In genomic region chr19:57527136-57527881, GRCh38 we compare ENCODE assay signal across 8 cellular contexts. TPM values are rescaled to one million over a fixed set of nuclear protein-coding genes. Genes with fewer than 3 reads are reported as not detected.
DNase-seq lines count a peak whose midpoint lies in the region; ATAC-seq and TF ChIP-seq lines count a peak whose summit lies in the region.

Gene ZNF549, plus strand, starts transcription at chr19:57527356. Its CDS starts 218 bp downstream, at chr19:57527574.

- peak; percentile 95 for DNase-seq in GM10248 (ENCODE audit: extremely low spot score)
- peak; percentile 89 to 95 (median 94) for DNase-seq in NCI-H1417 (lab: John Stamatoyannopoulos, UW)
- DNase-seq in T-helper 1 cell = peak; percentile 75 to 92 (median 83)
- peak; percentile 12 to 88 (median 68) for DNase-seq in amygdala (lab: John Stamatoyannopoulos, UW)
- peak; percentile 92 to 95 (median 95) for DNase-seq in right cardiac atrium
- DNase-seq in prostate gland (ENCODE audit: low spot score) = peak; percentile 92
- DNase-seq in ureter (ENCODE audit: low spot score) = peak; percentile 90

- CTCF ChIA-PET in GM10248 (lab: Yijun Ruan, JAX) = no interaction called here

- H3K4me1 ChIP-seq in right cardiac atrium (ENCODE audit: control insufficient read depth, insufficient read depth, low read length) = peaks cover 4% of the 10 kb centered on the region
- H3K4me1 ChIP-seq in prostate gland (replicated peaks) = no peaks in the 10 kb centered on the region

- POLR2A ChIA-PET in GM10248 (lab: Yijun Ruan, JAX) = no interaction called here

- peaks cover 0 to 4% of the 10 kb centered on the region in 2 donors for H3K36me3 ChIP-seq in prostate gland

- H3K27me3 ChIP-seq in right cardiac atrium (ENCODE audit: control insufficient read depth, insufficient read depth) = no peaks in the 10 kb centered on the region
- H3K27me3 ChIP-seq in prostate gland (replicated peaks; ENCODE audit: insufficient read depth) = no peaks in the 10 kb centered on the region

- H3K27ac ChIP-seq in right cardiac atrium (ENCODE audit: low read length) (peak within 1 kb of the TSS; percentile 13), prostate gland (peak within 1 kb of the TSS; percentile 78 to 80)

- intact Hi-C loops in right cardiac atrium (cut with DNase I) = no loop called here
- intact Hi-C loops in prostate gland (cut with DNase I) = no loop called here

- H3K4me3 ChIP-seq in right cardiac atrium (ENCODE audit: low read length) (peak within 1 kb of the TSS; percentile 94), prostate gland (peak within 1 kb of the TSS; percentile 72 to 85)

- WGBS in right cardiac atrium = under 1% methylated on average over 64 of the region's 64 CpGs
- 2% methylated on average over 64 of the region's 64 CpGs for WGBS in prostate gland

- ATAC-seq in HG02610 (IDR thresholded peaks at IDR 0.05; ENCODE audit: unreplicated experiment) (peak; percentile 97), right cardiac atrium (peak; percentile 100)

- TF ChIP-seq CTCF in GM10248 (IDR thresholded peaks at IDR 0.05; ENCODE audit: control extremely low read depth, extremely low read depth, low read depth, missing control alignments) = no peak
- TF ChIP-seq CTCF in prostate gland (IDR thresholded peaks at IDR 0.05) = peak in 2 of 4 experiments; percentile 28 to 29

- TF ChIP-seq POLR2A in prostate gland (IDR thresholded peaks at IDR 0.05) = no peak

- H3K9me3 ChIP-seq in right cardiac atrium (ENCODE audit: control insufficient read depth, low read length) = no peaks in the 10 kb centered on the region
- no peaks in the 10 kb centered on the region for H3K9me3 ChIP-seq in prostate gland

RNA-seq across cellular contexts. Expression of gene ZNF549, which starts in this region (rescaled TPM):
- total RNA-seq in right cardiac atrium (1 to 10 TPM; 4.4 to 4.8 (median 4.5) TPM), prostate gland (10 to 100 TPM in 1 of 2 donors, 1 to 10 TPM in 1; 7.4 to 11.7 TPM), ureter (12.2 TPM)
- polyA plus RNA-seq in right cardiac atrium = 2.0 TPM

Comparison
In these comparisons a context has a peak if more than half of its experiments do, and no peak if none do; other contexts are left out.
1. Peak in every context shown above with its lines: DNase-seq, ATAC-seq, H3K4me3 ChIP-seq and H3K27ac ChIP-seq.